ENCODE assay signal across 9 cellular contexts in the genomic region with DNA sequence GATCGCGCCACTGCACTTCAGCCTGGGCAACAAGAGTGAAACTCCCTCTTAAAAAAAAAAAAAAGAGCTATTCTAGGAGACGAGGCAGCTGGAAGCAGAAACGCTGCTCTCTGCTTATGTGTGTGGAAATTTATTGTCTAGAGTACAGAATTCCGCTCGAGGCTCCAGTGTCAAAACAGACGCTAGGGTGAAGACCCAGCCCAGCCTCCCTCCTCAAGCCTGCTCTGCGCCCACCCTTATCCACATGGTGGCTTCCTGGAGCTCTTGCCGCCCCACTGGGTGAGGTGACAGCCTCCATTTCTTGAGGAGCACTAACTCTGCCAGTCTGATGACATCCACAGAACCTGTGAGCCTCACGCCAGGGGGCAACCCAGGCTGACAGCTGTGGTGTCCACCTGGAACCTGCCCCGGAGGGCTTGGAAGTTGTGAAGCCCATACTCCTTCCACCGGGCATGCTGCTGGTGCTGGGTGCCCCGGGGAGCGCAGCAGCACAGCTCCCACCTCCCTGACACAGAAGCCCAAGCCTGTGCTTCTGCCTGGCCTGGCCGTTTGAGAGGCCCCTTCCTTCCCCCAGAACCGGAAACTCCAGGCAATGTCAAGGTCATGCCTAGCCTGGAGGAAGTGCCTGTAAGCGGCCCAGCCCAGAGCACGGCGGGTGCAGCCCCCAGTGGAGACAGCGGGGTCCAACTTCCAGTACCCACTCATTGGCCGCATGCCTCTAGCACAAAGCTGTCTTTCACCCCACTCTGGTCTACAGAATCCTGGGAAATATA. TPM values are rescaled to one million over a fixed set of nuclear protein-coding genes. Genes with fewer than 3 reads are reported as not detected.
DNase-seq lines count a peak whose midpoint lies in the region; ATAC-seq, FAIRE-seq and TF ChIP-seq lines count a peak whose summit lies in the region.
"Had no signal": no experiment of that assay in that cellular context is flagged by ENCODE, and none has a peak within 500 bp of the region (broad histone marks: within the 10 kb centered on the region; RNA-seq: fewer than 3 reads in every experiment).

No MANE protein-coding gene starts in this region.

- peak; percentile 42 for ATAC-seq in mucosa of descending colon
- ATAC-seq in GM18873 (IDR thresholded peaks at IDR 0.05; ENCODE audit: low FRiP score, unreplicated experiment), result no peak
- no peak for ATAC-seq in GM18520 (IDR thresholded peaks at IDR 0.05; ENCODE audit: unreplicated experiment)

- no peak for FAIRE-seq in RCC 7860 (lab: Jason Lieb, UNC)

- H3K27me3 ChIP-seq in BE2C, result no peaks in the 10 kb centered on the region

- peak; percentile 87 for DNase-seq in BE2C
- DNase-seq in MV-4-11 (lab: John Stamatoyannopoulos, UW), result peak; percentile 13
- DNase-seq in dermis blood vessel endothelial cell, result peak; percentile 36
- DNase-seq in mucosa of descending colon, result no peak
- no peak for DNase-seq in RCC 7860 (ENCODE audit: low spot score)
- DNase-seq in C1 segment of cervical spinal cord (lab: John Stamatoyannopoulos, UW), result no peak
- DNase-seq: stimulated activated CD4-positive, alpha-beta T cell treated with anti-CD3 and anti-CD28 coated beads, Interleukin-4, amount 100 ng/mL, for 1 hour had no signal

- H3K9me3 ChIP-seq in BE2C, result no peaks in the 10 kb centered on the region
- no peaks in the 10 kb centered on the region for H3K9me3 ChIP-seq in mucosa of descending colon

- no peak overlapping the region for H3K4me3 ChIP-seq in BE2C (ENCODE audit: low read depth, low read length)
- H3K4me3 ChIP-seq in mucosa of descending colon, result no peak overlapping the region

- intact Hi-C loops in mucosa of descending colon (cut with DNase I, micrococcal nuclease), result no loop called here

- TF ChIP-seq CTCF in BE2C (IDR thresholded peaks at IDR 0.05; ENCODE audit: low read depth, low read length) (peak; percentile 15; the same call in 1 of the 2 replicates), mucosa of descending colon (IDR thresholded peaks at IDR 0.05) (no peak)

- H3K4me1 ChIP-seq in BE2C (peaks cover 77% of the 10 kb centered on the region), mucosa of descending colon (ENCODE audit: low read depth) (peaks cover 25% of the 10 kb centered on the region)

- no peaks in the 10 kb centered on the region for H3K36me3 ChIP-seq in BE2C
- H3K36me3 ChIP-seq in mucosa of descending colon (ENCODE audit: low read depth), result no peaks in the 10 kb centered on the region

RNA-seq across cellular contexts. Expression of a gene that starts 49.4 kb away (rescaled TPM):
- 1,382 TPM for polyA plus RNA-seq in BE2C (2012; ENCODE audit: insufficient read depth, insufficient read length, low read depth)
- not detected in 2 replicates for total RNA-seq in dermis blood vessel endothelial cell
- total RNA-seq in mucosa of descending colon, result 1 to 10 TPM in 1 of 3 donors, not detected in 2; 1.9 TPM

Comparison
In these comparisons a context has a peak if more than half of its experiments do, and no peak if none do; other contexts are left out.
1. DNase-seq: peak in BE2C (single experiment), MV-4-11 (single experiment) and dermis blood vessel endothelial cell (single experiment); none in mucosa of descending colon (0 of 3), RCC 7860 (single experiment) and C1 segment of cervical spinal cord (0 of 14).